ENCODE assay signal across 18 cellular contexts in the genomic region with DNA sequence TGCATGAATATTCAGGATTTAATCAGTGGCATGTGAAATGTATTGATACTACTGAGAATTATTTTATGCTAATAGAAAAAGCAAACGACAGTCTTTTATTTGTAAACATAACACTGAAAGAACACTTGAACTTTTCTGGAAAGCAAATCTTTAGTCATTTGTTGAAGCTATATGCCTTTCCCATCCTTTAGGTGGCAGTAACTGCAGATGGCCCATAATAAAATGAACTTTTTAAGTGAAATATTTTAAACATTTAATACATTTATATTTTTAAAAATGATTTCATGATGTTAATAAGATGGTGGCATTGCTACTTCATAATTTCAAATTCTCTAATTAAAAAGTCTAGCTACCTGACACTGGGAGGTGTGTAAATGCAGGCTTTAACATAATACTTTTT. TPM values are rescaled to one million over a fixed set of nuclear protein-coding genes. Genes with fewer than 3 reads are reported as not detected.
DNase-seq lines count a peak whose midpoint lies in the region; ATAC-seq and TF ChIP-seq lines count a peak whose summit lies in the region.
"Had no signal": no experiment of that assay in that cellular context is flagged by ENCODE, and none has a peak within 500 bp of the region (broad histone marks: within the 10 kb centered on the region; RNA-seq: fewer than 3 reads in every experiment).

No MANE protein-coding gene starts in this region.

- CTCF ChIA-PET in AG04449 (lab: Yijun Ruan, JAX) (interaction anchor here (0.7 to 4.9 kb wide), 18 partner anchors 10 to 1062 kb away, joined by 3 to 130 read pairs (median 4); partner anchors contain the start of genes BBS10 and PHLDA1), mammary epithelial cell (lab: Charles Lee; ENCODE audit: low non-redundant PET) (interaction anchor here (0.6 to 0.7 kb wide), 2 partner anchors 77 to 554 kb away, joined by 3 to 4 read pairs; no protein-coding TSS in a partner anchor)

- H3K79me2 ChIP-seq in mammary epithelial cell (ENCODE audit: insufficient read depth, low read length): no peaks in the 10 kb centered on the region

- H3K36me3 Mint-ChIP-seq in HFFc6 (ENCODE audit: low read depth): peaks cover 10% of the 10 kb centered on the region
- H3K36me3 Mint-ChIP-seq: CD14-positive monocyte, naive B cell, T-cell had no signal

- H3K4me1 Mint-ChIP-seq in HFFc6 (ENCODE audit: low read depth): peaks cover 32% of the 10 kb centered on the region

- H3K27me3 Mint-ChIP-seq in HFFc6 (ENCODE audit: insufficient read depth): peaks cover 4% of the 10 kb centered on the region; the same call in 1 of the 2 replicates

- no peak overlapping the region for H3K4me3 ChIP-seq in AG04449 (ENCODE audit: low read depth, low read length)
- H3K4me3 ChIP-seq in mammary epithelial cell (replicated peaks in 1 of 3; ENCODE audit: insufficient read depth in 1 of 3, low read depth in 2 of 3, low read length in 3 of 3): no peak overlapping the region
- H3K4me3 ChIP-seq in kidney epithelial cell (ENCODE audit: low read depth, low read length): no peak overlapping the region
- H3K4me3 ChIP-seq in spleen: no peak overlapping the region
- H3K4me3 ChIP-seq: PC-9 had no signal

- no peak for TF ChIP-seq POLR2A in spleen (IDR thresholded peaks at IDR 0.05)

- H3K36me3 ChIP-seq in mammary epithelial cell (ENCODE audit: insufficient read depth, low read length) (no peaks in the 10 kb centered on the region), kidney epithelial cell (ENCODE audit: control insufficient read depth, insufficient read depth, low read length) (no peaks in the 10 kb centered on the region), spleen (no peaks in the 10 kb centered on the region)

- H3K4me1 ChIP-seq in mammary epithelial cell (ENCODE audit: insufficient read depth, low read length) (no peaks in the 10 kb centered on the region), spleen (peaks cover 0 to 9% (median 7%) of the 10 kb centered on the region in 6 donors)

- H3K9me3 Mint-ChIP-seq in HFFc6: peaks cover 21% of the 10 kb centered on the region
- H3K9me3 Mint-ChIP-seq: T-cell had no signal

- no peak for ATAC-seq in sciatic nerve
- ATAC-seq in GM18867 (IDR thresholded peaks at IDR 0.05; ENCODE audit: unreplicated experiment): no peak
- ATAC-seq: T-cell had no signal

- H3K9ac ChIP-seq in mammary epithelial cell (ENCODE audit: insufficient read depth, low read length): no peak overlapping the region

- dilution Hi-C loops in mammary epithelial cell (cut with HindIII; ENCODE audit: low sequenced_read_pairs): no loop called here

- peak; percentile 15 for TF ChIP-seq CTCF in AG04449 (IDR thresholded peaks at IDR 0.05; ENCODE audit: insufficient read depth, low read length, missing control alignments)
- peak; percentile 80 for TF ChIP-seq CTCF in HFFc6 (IDR thresholded peaks at IDR 0.05)
- TF ChIP-seq CTCF in mammary epithelial cell (conservative IDR thresholded peaks at IDR 0.05 in 1 of 2, IDR thresholded peaks at IDR 0.05 in 1 of 2; ENCODE audit: extremely low read depth in 1 of 2, insufficient read depth in 1 of 2, low read depth in 1 of 2, low read length in 2 of 2): peak; percentile 57 to 63
- peak; percentile 47 for TF ChIP-seq CTCF in kidney epithelial cell (IDR thresholded peaks at IDR 0.05; ENCODE audit: insufficient read depth, low read length, poor library complexity, severe bottlenecking)
- TF ChIP-seq CTCF in spleen (IDR thresholded peaks at IDR 0.05 in 8 of 11, conservative IDR thresholded peaks at IDR 0.05 in 3 of 11): no peak

- H3K4me2 ChIP-seq in mammary epithelial cell (ENCODE audit: insufficient read depth, low read depth, low read length): no peak overlapping the region
- H3K4me2 ChIP-seq: PC-9 had no signal

- WGBS in mammary epithelial cell (ENCODE audit: low coverage, missing lambda C conversion rate): 8% methylated on average over 1 of the region's 1 CpG
- WGBS in spleen, 5 donors: 37 to 69% (median 56%) methylated on average over 1 of the region's 1 CpG

- H3K27ac Mint-ChIP-seq in HFFc6: no peak overlapping the region
- H3K27ac Mint-ChIP-seq: CD14-positive monocyte, naive B cell, T-cell had no signal

- no peak overlapping the region for H3K4me3 Mint-ChIP-seq in HFFc6
- H3K4me3 Mint-ChIP-seq: CD14-positive monocyte, naive B cell, T-cell had no signal

- intact Hi-C loops in mammary epithelial cell (cut with micrococcal nuclease) (loop anchor here (5.0 to 10.0 kb wide), 5 partner anchors 132 to 932 kb away; no protein-coding TSS in a partner anchor), spleen (cut with DNase I; ENCODE audit: low total_unique reads) (loop anchor here (2.0 to 10.0 kb wide), 2 partner anchors 508 to 820 kb away; partner anchors contain the start of gene BBS10), sciatic nerve (cut with DNase I) (loop anchor here (10.0 kb wide), 1 partner anchor 510 kb away; the partner anchor contains the start of gene PHLDA1)

- in situ Hi-C loops in mammary epithelial cell (cut with MboI; ENCODE audit: low sequenced_read_pairs in 2 of 2): loop anchor here in 1 of 2 donors (5.0 to 25.0 kb wide), 2 partner anchors 287 to 512 kb away; no protein-coding TSS in a partner anchor

- H2AFZ ChIP-seq in mammary epithelial cell (ENCODE audit: low read depth, low read length): no peak overlapping the region
- H2AFZ ChIP-seq: PC-9 had no signal

- H3K27ac ChIP-seq in mammary epithelial cell (ENCODE audit: insufficient read depth, low read depth, low read length) (no peak overlapping the region), spleen (no peak overlapping the region)
- H3K27ac ChIP-seq: PC-9 had no signal

- POLR2A ChIA-PET in AG04449 (lab: Yijun Ruan, JAX): interaction anchor here (0.9 kb wide), 1 partner anchor 506 kb away, joined by 4 read pairs; no protein-coding TSS in a partner anchor

- H3K9me3 ChIP-seq in mammary epithelial cell (replicated peaks; ENCODE audit: insufficient read depth, low read length) (no peaks in the 10 kb centered on the region), spleen (peaks cover 0 to 4% (median 0%) of the 10 kb centered on the region in 8 donors)

- BruUV-seq in mammary epithelial cell (replicated peaks; lab: Mats Ljungman, UMichigan): no TSS peak

- H3K27me3 ChIP-seq in mammary epithelial cell (ENCODE audit: insufficient read depth, low read length) (no peaks in the 10 kb centered on the region), kidney epithelial cell (ENCODE audit: control insufficient read depth, insufficient read depth, low read length) (no peaks in the 10 kb centered on the region), spleen (replicated peaks in 1 of 7) (peaks cover 0 to 4% (median 0%) of the 10 kb centered on the region in 7 donors)

- H4K20me1 ChIP-seq in mammary epithelial cell (ENCODE audit: insufficient read depth, low read length): no peaks in the 10 kb centered on the region

- DNase-seq in AG04449 (ENCODE audit: low read depth, low spot score) (no peak), HFFc6 (no peak), mammary epithelial cell (no peak), kidney epithelial cell (ENCODE audit: low read depth) (no peak), spleen (no peak), sciatic nerve (ENCODE audit: low spot score) (no peak), CD1c-positive myeloid dendritic cell (ENCODE audit: extremely low spot score) (no peak)
- DNase-seq: activated CD4-positive, CD25-positive, alpha-beta regulatory T cell treated with anti-CD3 and anti-CD28 coated beads, Interleukin-2, amount 50 U/mL, for 72 hours; activated T-cell treated with anti-CD3 and anti-CD28 coated beads for 4 hours; cortex of kidney; naive B cell; NCI-H1694; NCI-H524 treated with DMSO at 0.1 percent for 48 hours; PC-9; stimulated activated naive CD4-positive, alpha-beta T cell; T-cell had no signal

RNA-seq across cellular contexts. Expression of gene KRR1, which starts 13.9 kb away (rescaled TPM):
- total RNA-seq in HFFc6 (2021; fragmentation: NEBNext Ultra II Directional; extraction: Animal tissue kit (Norgen Biotek cat#: 25700)): 10 to 100 TPM; 52.4 to 64.4 (median 61.8) TPM
- total RNA-seq in mammary epithelial cell: 10 to 100 TPM; 36.7 to 99.1 TPM
- 41.0 TPM for polyA plus RNA-seq in mammary epithelial cell
- 21.6 TPM for polyA minus RNA-seq in mammary epithelial cell
- total RNA-seq in kidney epithelial cell: 20.5 and 31.2 TPM in 2 replicates
- 10 to 100 TPM; 26.4 to 51.2 (median 46.0) TPM for total RNA-seq in spleen
- 10 to 100 TPM; 11.2 to 16.5 (median 15.0) TPM for polyA plus RNA-seq in spleen
- 58.6 TPM for total RNA-seq in sciatic nerve

RNA-seq across cellular contexts. Expression of gene GLIPR1, which starts 44.7 kb away (rescaled TPM):
- total RNA-seq in HFFc6 (2021; fragmentation: NEBNext Ultra II Directional; extraction: Animal tissue kit (Norgen Biotek cat#: 25700)): 100 to 1,000 TPM; 190 to 339 (median 278) TPM
- 10 to 100 TPM; 92.4 to 96.0 TPM for total RNA-seq in mammary epithelial cell
- 74.1 TPM for polyA plus RNA-seq in mammary epithelial cell
- polyA minus RNA-seq in mammary epithelial cell: 45.6 TPM
- 28.4 and 31.9 TPM in 2 replicates for total RNA-seq in kidney epithelial cell
- 10 to 100 TPM; 40.9 to 72.6 (median 66.4) TPM for total RNA-seq in spleen
- polyA plus RNA-seq in spleen: 10 to 100 TPM; 11.7 to 18.6 (median 12.4) TPM
- 29.8 TPM for total RNA-seq in sciatic nerve

Comparison
In these comparisons a context has a peak if more than half of its experiments do, and no peak if none do; other contexts are left out.
1. CTCF ChIP-seq: peak in AG04449 (single experiment), HFFc6 (single experiment), mammary epithelial cell (2 of 2) and kidney epithelial cell (single experiment); none in spleen (0 of 11).